Comparison of ENCODE assay signal across 1 cellular context in genomic region chr5:180093651-180094382, GRCh38.
A peak's percentile ranks its signal among the peaks of the same experiment; 100 is the strongest.
TF ChIP-seq lines count a peak whose summit lies in the region.

No MANE protein-coding gene starts in this region.

TF ChIP-seq in K562, 482 proteins besides CTCF, POLR2A, EP300 and RAD21 (continued from another document and continues in another):
- TF ChIP-seq, protein P1, sequence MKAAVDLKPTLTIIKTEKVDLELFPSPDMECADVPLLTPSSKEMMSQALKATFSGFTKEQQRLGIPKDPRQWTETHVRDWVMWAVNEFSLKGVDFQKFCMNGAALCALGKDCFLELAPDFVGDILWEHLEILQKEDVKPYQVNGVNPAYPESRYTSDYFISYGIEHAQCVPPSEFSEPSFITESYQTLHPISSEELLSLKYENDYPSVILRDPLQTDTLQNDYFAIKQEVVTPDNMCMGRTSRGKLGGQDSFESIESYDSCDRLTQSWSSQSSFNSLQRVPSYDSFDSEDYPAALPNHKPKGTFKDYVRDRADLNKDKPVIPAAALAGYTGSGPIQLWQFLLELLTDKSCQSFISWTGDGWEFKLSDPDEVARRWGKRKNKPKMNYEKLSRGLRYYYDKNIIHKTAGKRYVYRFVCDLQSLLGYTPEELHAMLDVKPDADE (conservative IDR thresholded peaks at IDR 0.05; ENCODE audit: control insufficient read depth, low read depth, low read length), result peak; percentile 86
- no peak for TF ChIP-seq PURB (CRISPR knock-in tag; IDR thresholded peaks at IDR 0.05; ENCODE audit: low read depth)
- TF ChIP-seq MAX (CRISPR knock-in tag; IDR thresholded peaks at IDR 0.05), result peak; percentile 27
- peak; percentile 98 for TF ChIP-seq HDAC2 (IDR thresholded peaks at IDR 0.05)
- TF ChIP-seq CREB3L1 (IDR thresholded peaks at IDR 0.05; ENCODE audit: borderline replicate concordance, low read depth), result no peak; the same call in 1 of the 2 replicates
- TF ChIP-seq SP2 (IDR thresholded peaks at IDR 0.05; ENCODE audit: extremely low read depth, low read depth, low read length, poor library complexity, severe bottlenecking), result no peak
- TF ChIP-seq, protein P2, sequence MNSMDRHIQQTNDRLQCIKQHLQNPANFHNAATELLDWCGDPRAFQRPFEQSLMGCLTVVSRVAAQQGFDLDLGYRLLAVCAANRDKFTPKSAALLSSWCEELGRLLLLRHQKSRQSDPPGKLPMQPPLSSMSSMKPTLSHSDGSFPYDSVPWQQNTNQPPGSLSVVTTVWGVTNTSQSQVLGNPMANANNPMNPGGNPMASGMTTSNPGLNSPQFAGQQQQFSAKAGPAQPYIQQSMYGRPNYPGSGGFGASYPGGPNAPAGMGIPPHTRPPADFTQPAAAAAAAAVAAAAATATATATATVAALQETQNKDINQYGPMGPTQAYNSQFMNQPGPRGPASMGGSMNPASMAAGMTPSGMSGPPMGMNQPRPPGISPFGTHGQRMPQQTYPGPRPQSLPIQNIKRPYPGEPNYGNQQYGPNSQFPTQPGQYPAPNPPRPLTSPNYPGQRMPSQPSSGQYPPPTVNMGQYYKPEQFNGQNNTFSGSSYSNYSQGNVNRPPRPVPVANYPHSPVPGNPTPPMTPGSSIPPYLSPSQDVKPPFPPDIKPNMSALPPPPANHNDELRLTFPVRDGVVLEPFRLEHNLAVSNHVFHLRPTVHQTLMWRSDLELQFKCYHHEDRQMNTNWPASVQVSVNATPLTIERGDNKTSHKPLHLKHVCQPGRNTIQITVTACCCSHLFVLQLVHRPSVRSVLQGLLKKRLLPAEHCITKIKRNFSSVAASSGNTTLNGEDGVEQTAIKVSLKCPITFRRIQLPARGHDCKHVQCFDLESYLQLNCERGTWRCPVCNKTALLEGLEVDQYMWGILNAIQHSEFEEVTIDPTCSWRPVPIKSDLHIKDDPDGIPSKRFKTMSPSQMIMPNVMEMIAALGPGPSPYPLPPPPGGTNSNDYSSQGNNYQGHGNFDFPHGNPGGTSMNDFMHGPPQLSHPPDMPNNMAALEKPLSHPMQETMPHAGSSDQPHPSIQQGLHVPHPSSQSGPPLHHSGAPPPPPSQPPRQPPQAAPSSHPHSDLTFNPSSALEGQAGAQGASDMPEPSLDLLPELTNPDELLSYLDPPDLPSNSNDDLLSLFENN (IDR thresholded peaks at IDR 0.05; ENCODE audit: low read depth in 2 of 2, low read length in 2 of 2), result peak in 1 of 2 experiments; percentile 97; a peak in 2 of 4 replicates
- 0 out of 2 replicates have a peak, but pooled peaks have one; percentile 40 for TF ChIP-seq ZNF583 (CRISPR knock-in tag; IDR thresholded peaks at IDR 0.05)
- peak; percentile 41 to 43; a peak in 3 of 4 replicates for TF ChIP-seq NRF1 (conservative IDR thresholded peaks at IDR 0.05 in 1 of 2, IDR thresholded peaks at IDR 0.05 in 1 of 2)
- peak; percentile 81 to 99 for TF ChIP-seq ZNF318 (IDR thresholded peaks at IDR 0.05; ENCODE audit: borderline replicate concordance in 1 of 2, low read depth in 1 of 2)
- TF ChIP-seq ELF2 (CRISPR knock-in tag; IDR thresholded peaks at IDR 0.05), result peak; percentile 64; the same call in 1 of the 2 replicates
- TF ChIP-seq, protein P3, sequence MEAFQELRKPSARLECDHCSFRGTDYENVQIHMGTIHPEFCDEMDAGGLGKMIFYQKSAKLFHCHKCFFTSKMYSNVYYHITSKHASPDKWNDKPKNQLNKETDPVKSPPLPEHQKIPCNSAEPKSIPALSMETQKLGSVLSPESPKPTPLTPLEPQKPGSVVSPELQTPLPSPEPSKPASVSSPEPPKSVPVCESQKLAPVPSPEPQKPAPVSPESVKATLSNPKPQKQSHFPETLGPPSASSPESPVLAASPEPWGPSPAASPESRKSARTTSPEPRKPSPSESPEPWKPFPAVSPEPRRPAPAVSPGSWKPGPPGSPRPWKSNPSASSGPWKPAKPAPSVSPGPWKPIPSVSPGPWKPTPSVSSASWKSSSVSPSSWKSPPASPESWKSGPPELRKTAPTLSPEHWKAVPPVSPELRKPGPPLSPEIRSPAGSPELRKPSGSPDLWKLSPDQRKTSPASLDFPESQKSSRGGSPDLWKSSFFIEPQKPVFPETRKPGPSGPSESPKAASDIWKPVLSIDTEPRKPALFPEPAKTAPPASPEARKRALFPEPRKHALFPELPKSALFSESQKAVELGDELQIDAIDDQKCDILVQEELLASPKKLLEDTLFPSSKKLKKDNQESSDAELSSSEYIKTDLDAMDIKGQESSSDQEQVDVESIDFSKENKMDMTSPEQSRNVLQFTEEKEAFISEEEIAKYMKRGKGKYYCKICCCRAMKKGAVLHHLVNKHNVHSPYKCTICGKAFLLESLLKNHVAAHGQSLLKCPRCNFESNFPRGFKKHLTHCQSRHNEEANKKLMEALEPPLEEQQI (IDR thresholded peaks at IDR 0.05), result peak; percentile 86
- no peak for TF ChIP-seq NR2C2 (CRISPR knock-in tag; IDR thresholded peaks at IDR 0.05)
- peak; percentile 67 for TF ChIP-seq NR2C2 (tag; IDR thresholded peaks at IDR 0.05)
- TF ChIP-seq POU5F1 (IDR thresholded peaks at IDR 0.05; ENCODE audit: borderline replicate concordance, low read depth, low read length, partially characterized antibody), result no peak
- peak; percentile 52 for TF ChIP-seq TAF1 (IDR thresholded peaks at IDR 0.05; ENCODE audit: control insufficient read depth, extremely low read depth, insufficient read depth, low read length, severe bottlenecking)
- peak; percentile 87 for TF ChIP-seq MTA1 (IDR thresholded peaks at IDR 0.05; ENCODE audit: borderline replicate concordance)
- peak; percentile 82; the same call in 1 of the 2 replicates for TF ChIP-seq ZNF830 (CRISPR knock-in tag; IDR thresholded peaks at IDR 0.05)
- TF ChIP-seq, protein P4, sequence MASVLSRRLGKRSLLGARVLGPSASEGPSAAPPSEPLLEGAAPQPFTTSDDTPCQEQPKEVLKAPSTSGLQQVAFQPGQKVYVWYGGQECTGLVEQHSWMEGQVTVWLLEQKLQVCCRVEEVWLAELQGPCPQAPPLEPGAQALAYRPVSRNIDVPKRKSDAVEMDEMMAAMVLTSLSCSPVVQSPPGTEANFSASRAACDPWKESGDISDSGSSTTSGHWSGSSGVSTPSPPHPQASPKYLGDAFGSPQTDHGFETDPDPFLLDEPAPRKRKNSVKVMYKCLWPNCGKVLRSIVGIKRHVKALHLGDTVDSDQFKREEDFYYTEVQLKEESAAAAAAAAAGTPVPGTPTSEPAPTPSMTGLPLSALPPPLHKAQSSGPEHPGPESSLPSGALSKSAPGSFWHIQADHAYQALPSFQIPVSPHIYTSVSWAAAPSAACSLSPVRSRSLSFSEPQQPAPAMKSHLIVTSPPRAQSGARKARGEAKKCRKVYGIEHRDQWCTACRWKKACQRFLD (CRISPR knock-in tag; IDR thresholded peaks at IDR 0.05), result peak; percentile 97
- TF ChIP-seq, protein P5, sequence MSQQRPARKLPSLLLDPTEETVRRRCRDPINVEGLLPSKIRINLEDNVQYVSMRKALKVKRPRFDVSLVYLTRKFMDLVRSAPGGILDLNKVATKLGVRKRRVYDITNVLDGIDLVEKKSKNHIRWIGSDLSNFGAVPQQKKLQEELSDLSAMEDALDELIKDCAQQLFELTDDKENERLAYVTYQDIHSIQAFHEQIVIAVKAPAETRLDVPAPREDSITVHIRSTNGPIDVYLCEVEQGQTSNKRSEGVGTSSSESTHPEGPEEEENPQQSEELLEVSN (IDR thresholded peaks at IDR 0.05; ENCODE audit: borderline replicate concordance in 1 of 2, extremely low read depth in 1 of 2, insufficient read depth in 1 of 2, insufficient read length in 1 of 2, low read depth in 1 of 2, low read length in 1 of 2, poor library complexity in 1 of 2, severe bottlenecking in 1 of 2), result no peak
- peak; percentile 74; the same call in 1 of the 2 replicates for TF ChIP-seq HBP1 (CRISPR knock-in tag; IDR thresholded peaks at IDR 0.05)
- 0 out of 2 replicates have a peak, but pooled peaks have one; percentile 27 for TF ChIP-seq BRD4 (IDR thresholded peaks at IDR 0.05)
- no peak for TF ChIP-seq ATF1 (CRISPR knock-in tag; IDR thresholded peaks at IDR 0.05)
- peak; percentile 67 for TF ChIP-seq ATF1 (tag; IDR thresholded peaks at IDR 0.05)
- TF ChIP-seq, protein P6, sequence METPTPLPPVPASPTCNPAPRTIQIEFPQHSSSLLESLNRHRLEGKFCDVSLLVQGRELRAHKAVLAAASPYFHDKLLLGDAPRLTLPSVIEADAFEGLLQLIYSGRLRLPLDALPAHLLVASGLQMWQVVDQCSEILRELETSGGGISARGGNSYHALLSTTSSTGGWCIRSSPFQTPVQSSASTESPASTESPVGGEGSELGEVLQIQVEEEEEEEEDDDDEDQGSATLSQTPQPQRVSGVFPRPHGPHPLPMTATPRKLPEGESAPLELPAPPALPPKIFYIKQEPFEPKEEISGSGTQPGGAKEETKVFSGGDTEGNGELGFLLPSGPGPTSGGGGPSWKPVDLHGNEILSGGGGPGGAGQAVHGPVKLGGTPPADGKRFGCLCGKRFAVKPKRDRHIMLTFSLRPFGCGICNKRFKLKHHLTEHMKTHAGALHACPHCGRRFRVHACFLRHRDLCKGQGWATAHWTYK (CRISPR knock-in tag; IDR thresholded peaks at IDR 0.05), result no peak
